In the genomic region with DNA sequence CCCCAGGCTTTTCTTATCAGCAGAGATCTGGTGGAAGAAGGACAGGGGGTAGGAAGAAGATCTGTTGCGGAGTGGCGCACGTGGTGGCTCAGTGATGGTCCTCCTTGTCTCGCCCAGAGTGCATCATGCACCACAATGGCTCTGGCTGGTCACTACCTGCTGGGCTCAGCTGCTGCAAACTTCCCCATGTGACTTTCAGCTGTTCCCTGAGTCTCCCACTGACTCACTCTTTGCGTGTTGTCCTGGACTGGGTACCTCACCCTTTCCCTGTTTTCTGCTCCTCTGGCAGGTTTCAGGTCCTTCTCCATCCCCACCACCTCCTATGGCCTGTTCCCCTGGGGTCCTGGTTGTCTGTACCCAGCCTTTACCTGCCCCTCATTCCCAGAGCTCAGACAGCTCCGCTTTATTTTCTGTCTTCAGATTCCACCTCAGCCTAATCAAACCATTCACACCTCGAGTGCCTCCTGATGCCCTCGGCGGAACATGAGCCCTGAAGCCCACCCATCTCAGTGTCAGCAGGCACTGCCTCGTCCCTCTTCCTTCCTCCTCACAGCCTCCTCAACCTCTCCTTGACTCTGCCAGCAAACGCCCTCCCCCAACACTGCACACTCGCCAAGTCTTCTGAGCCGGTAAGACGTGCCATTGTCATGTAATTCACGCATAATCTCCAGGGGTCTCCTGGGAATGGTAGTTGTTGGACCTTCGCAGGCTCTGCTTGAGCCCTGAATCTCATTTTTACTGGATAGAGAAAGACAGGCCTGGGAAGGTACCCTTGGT, we compare ENCODE assay signal across 13 cellular contexts. TPM values are rescaled to one million over a fixed set of nuclear protein-coding genes. Genes with fewer than 3 reads are reported as not detected.
DNase-seq lines count a peak whose midpoint lies in the region; ATAC-seq and TF ChIP-seq lines count a peak whose summit lies in the region.
"Had no signal": no experiment of that assay in that cellular context is flagged by ENCODE, and none has a peak within 500 bp of the region (broad histone marks: within the 10 kb centered on the region; RNA-seq: fewer than 3 reads in every experiment).

No MANE protein-coding gene starts in this region.

- H3K9me3 ChIP-seq in heart right ventricle (no peaks in the 10 kb centered on the region), Caco-2 (no peaks in the 10 kb centered on the region)

- BruUV-seq in Caco-2 (replicated peaks; lab: Mats Ljungman, UMichigan): no TSS peak

- POLR2A ChIA-PET in RWPE1 (lab: Yijun Ruan, JAX; ENCODE audit: low non-redundant PET) (no interaction called here), Caco-2 (lab: Charles Lee) (interaction anchor here (1.7 kb wide), 1 partner anchor 146 kb away, joined by 4 read pairs; the partner anchor contains the start of gene C12orf57)

- 78% methylated on average over 16 of the region's 16 CpGs for WGBS in heart right ventricle, 2 donors
- 75% methylated on average over 16 of the region's 16 CpGs for WGBS in urinary bladder

- TF ChIP-seq CTCF in heart right ventricle (IDR thresholded peaks at IDR 0.05) (no peak), fibroblast of the aortic adventitia (IDR thresholded peaks at IDR 0.05; ENCODE audit: insufficient read depth, low read length) (no peak), neural crest cell (conservative IDR thresholded peaks at IDR 0.05) (no peak), RWPE1 (conservative IDR thresholded peaks at IDR 0.05; ENCODE audit: low read depth) (no peak), Caco-2 (IDR thresholded peaks at IDR 0.05; ENCODE audit: insufficient read depth in 1 of 2, low read depth in 1 of 2, low read length in 1 of 2, severe bottlenecking in 1 of 2, unreplicated experiment in 1 of 2) (no peak)

- intact Hi-C loops in heart right ventricle (cut with DNase I): loop anchor here in 6 of 10 donors (5.0 to 10.0 kb wide), 6 partner anchors 123 to 168 kb away; partner anchors contain the start of genes C12orf57 (in 3 of the 6) and RNU7-1 (in 3 of the 6)
- intact Hi-C loops in Right ventricle myocardium superior (cut with DNase I): loop anchor here (5.0 kb wide), 1 partner anchor 33 kb away; no protein-coding TSS in a partner anchor
- intact Hi-C loops in Caco-2 (cut with micrococcal nuclease; ENCODE audit: unreplicated experiment): loop anchor here (5.0 kb wide), 2 partner anchors 73 to 128 kb away; partner anchors contain the start of gene LPCAT3

- H3K27me3 Mint-ChIP-seq in neural crest cell (ENCODE audit: low read depth) (peaks cover 2% of the 10 kb centered on the region), Caco-2 (ENCODE audit: insufficient read depth, unreplicated experiment) (no peaks in the 10 kb centered on the region)

- peaks cover 11% of the 10 kb centered on the region for H3K4me1 Mint-ChIP-seq in neural crest cell
- H3K4me1 Mint-ChIP-seq in Caco-2 (ENCODE audit: low read depth, unreplicated experiment): no peaks in the 10 kb centered on the region

- H3K36me3 Mint-ChIP-seq in neural crest cell (ENCODE audit: low read depth): no peaks in the 10 kb centered on the region
- peaks cover 9% of the 10 kb centered on the region for H3K36me3 Mint-ChIP-seq in Caco-2 (ENCODE audit: insufficient read depth, unreplicated experiment)
- H3K36me3 Mint-ChIP-seq: stimulated activated memory B cell treated with anti-CD40 and anti-IgM and Interleukin-4, amounts not matched to agents 10 μg/mL and 1 μg/mL and 100 μg/mL, for 72 hours had no signal

- CTCF ChIA-PET in RWPE1 (lab: Yijun Ruan, JAX): interaction anchor here (1.1 to 1.6 kb wide), 2 partner anchors 19 to 167 kb away, joined by 3 to 7 read pairs; partner anchors contain the start of gene C1RL
- CTCF ChIA-PET in Caco-2 (lab: Charles Lee): interaction anchor here (1.0 to 2.1 kb wide), 5 partner anchors 18 to 146 kb away, joined by 3 to 9 read pairs (median 4); partner anchors contain the start of gene C1S

- H3K4me3 Mint-ChIP-seq in neural crest cell (no peak overlapping the region), Caco-2 (ENCODE audit: unreplicated experiment) (no peak overlapping the region)
- H3K4me3 Mint-ChIP-seq: stimulated activated memory B cell treated with anti-CD40 and anti-IgM and Interleukin-4, amounts not matched to agents 10 μg/mL and 1 μg/mL and 100 μg/mL, for 72 hours had no signal

- peak overlapping the region in 8 of 10 donors; percentile 9 to 84 (median 79) for H3K27ac ChIP-seq in heart right ventricle
- H3K27ac ChIP-seq in urinary bladder (ENCODE audit: low read depth): peak overlapping the region; percentile 59
- H3K27ac ChIP-seq in RWPE1: no peak overlapping the region

- H3K9me3 Mint-ChIP-seq in neural crest cell (no peaks in the 10 kb centered on the region), Caco-2 (ENCODE audit: unreplicated experiment) (no peaks in the 10 kb centered on the region)
- H3K9me3 Mint-ChIP-seq: stimulated activated memory B cell treated with anti-CD40 and anti-IgM and Interleukin-4, amounts not matched to agents 10 μg/mL and 1 μg/mL and 100 μg/mL, for 72 hours had no signal

- H3K4me3 ChIP-seq in heart right ventricle (peak overlapping the region in 8 of 10 donors; percentile 37 to 67 (median 60)), fibroblast of the aortic adventitia (ENCODE audit: low read depth, low read length) (peak overlapping the region; percentile 95), urinary bladder (ENCODE audit: low read depth, low read length) (no peak overlapping the region), Caco-2 (ENCODE audit: low read depth, low read length) (no peak overlapping the region)

- H3K36me3 ChIP-seq in heart right ventricle (peaks cover 0 to 45% (median 4%) of the 10 kb centered on the region in 9 donors), urinary bladder (ENCODE audit: insufficient read depth) (no peaks in the 10 kb centered on the region), Caco-2 (ENCODE audit: control insufficient read depth, insufficient read depth, low read length) (no peaks in the 10 kb centered on the region)

- H3K27me3 ChIP-seq in heart right ventricle (no peaks in the 10 kb centered on the region), Caco-2 (replicated peaks; ENCODE audit: control insufficient read depth, insufficient read depth, low read length) (no peaks in the 10 kb centered on the region)

- ATAC-seq in heart right ventricle (peak in 1 of 8 donors; percentile 18), Right ventricle myocardium superior (ENCODE audit: poor library complexity) (no peak), GM21390 (IDR thresholded peaks at IDR 0.05; ENCODE audit: unreplicated experiment) (no peak)
- ATAC-seq: stimulated activated memory B cell treated with anti-CD40 and anti-IgM and Interleukin-4, amounts not matched to agents 10 μg/mL and 1 μg/mL and 100 μg/mL, for 72 hours had no signal

- H3K4me1 ChIP-seq in heart right ventricle (peaks cover 0 to 26% (median 16%) of the 10 kb centered on the region in 9 donors), urinary bladder (ENCODE audit: insufficient read depth) (no peaks in the 10 kb centered on the region), Caco-2 (peaks cover 5% of the 10 kb centered on the region; the same call in 1 of the 2 replicates)

- DNase-seq in heart right ventricle (no peak), Right ventricle myocardium superior (no peak), fibroblast of the aortic adventitia (ENCODE audit: low read depth) (peak; percentile 30), neural crest cell (ENCODE audit: low read depth, low spot score) (no peak), RWPE1 (ENCODE audit: low spot score) (no peak), Caco-2 (no peak)
- DNase-seq: activated naive CD4-positive, alpha-beta T cell; EL; NCI-H510A treated with DMSO at 0.1 percent for 48 hours had no signal

- H3K27ac Mint-ChIP-seq in neural crest cell (ENCODE audit: unreplicated experiment) (peak overlapping the region; percentile 15), Caco-2 (ENCODE audit: unreplicated experiment) (no peak overlapping the region)
- H3K27ac Mint-ChIP-seq: stimulated activated memory B cell treated with anti-CD40 and anti-IgM and Interleukin-4, amounts not matched to agents 10 μg/mL and 1 μg/mL and 100 μg/mL, for 72 hours had no signal

RNA-seq across cellular contexts. Expression of gene C1R, which starts 1.8 kb away (rescaled TPM):
- total RNA-seq in heart right ventricle (100 to 1,000 TPM in 4 of 10 donors, 10 to 100 TPM in 6; 19.9 to 238 (median 59.0) TPM), Right ventricle myocardium superior (165 TPM), fibroblast of the aortic adventitia (ENCODE audit: low replicate concordance) (237 and 528 TPM in 2 replicates), neural crest cell (4.0 and 5.3 TPM in 2 replicates), urinary bladder (174 TPM), Caco-2 (2022) (3.9 and 4.2 TPM in 2 replicates)
- polyA plus RNA-seq in heart right ventricle (100 to 1,000 TPM in 1 of 2 donors, 10 to 100 TPM in 1; 73.0 to 209 TPM), urinary bladder (1,192 TPM)

RNA-seq across cellular contexts. Expression of gene C1RL, which starts 18.6 kb away (rescaled TPM):
- total RNA-seq in heart right ventricle: 10 to 100 TPM in 3 of 10 donors, 1 to 10 TPM in 7; 4.5 to 24.9 (median 7.5) TPM
- 10 to 100 TPM in 1 of 2 donors, 1 to 10 TPM in 1; 8.3 to 22.3 TPM for polyA plus RNA-seq in heart right ventricle
- total RNA-seq in Right ventricle myocardium superior: 10.7 TPM
- total RNA-seq in fibroblast of the aortic adventitia (ENCODE audit: low replicate concordance): 39.2 and 50.6 TPM in 2 replicates
- 12.8 and 15.3 TPM in 2 replicates for total RNA-seq in neural crest cell
- total RNA-seq in urinary bladder: 20.6 TPM
- 92.2 TPM for polyA plus RNA-seq in urinary bladder
- 38.7 and 40.2 TPM in 2 replicates for total RNA-seq in Caco-2 (2022)

RNA-seq across cellular contexts. Expression of gene C1S, which starts 29.9 kb away (rescaled TPM):
- total RNA-seq in heart right ventricle (100 to 1,000 TPM in 3 of 10 donors, 10 to 100 TPM in 7; 25.1 to 151 (median 51.6) TPM), Right ventricle myocardium superior (142 TPM), fibroblast of the aortic adventitia (ENCODE audit: low replicate concordance) (516 and 790 TPM in 2 replicates), neural crest cell (2.2 and 3.6 TPM in 2 replicates), urinary bladder (196 TPM), Caco-2 (2022) (5.3 and 6.1 TPM in 2 replicates)
- polyA plus RNA-seq in heart right ventricle (10 to 100 TPM; 53.4 to 64.9 TPM), urinary bladder (918 TPM)

RNA-seq across cellular contexts. Expression of gene RBP5, which starts 38.3 kb away (rescaled TPM):
- total RNA-seq in heart right ventricle (1 to 10 TPM in 1 of 10 donors, under 1 TPM in 3, not detected in 6; 0.34 to 3.2 (median 0.56) TPM), Right ventricle myocardium superior (0.46 TPM), fibroblast of the aortic adventitia (ENCODE audit: low replicate concordance) (not detected in 2 replicates), neural crest cell (0.65 and 1.0 TPM in 2 replicates), urinary bladder (2.6 TPM), Caco-2 (2022) (0.86 and 1.8 TPM in 2 replicates)
- polyA plus RNA-seq in heart right ventricle (1 to 10 TPM in 1 of 2 donors, under 1 TPM in 1; 0.66 to 1.8 TPM), urinary bladder (5.9 TPM)
- total RNA-seq: SK-MEL-5 had no signal

RNA-seq across cellular contexts. Expression of gene CLSTN3, which starts 39.8 kb away (rescaled TPM):
- total RNA-seq in heart right ventricle: 10 to 100 TPM in 2 of 10 donors, 1 to 10 TPM in 8; 3.7 to 16.8 (median 6.0) TPM
- polyA plus RNA-seq in heart right ventricle: 1 to 10 TPM; 3.9 to 6.8 TPM
- total RNA-seq in Right ventricle myocardium superior: 3.7 TPM
- 10.9 and 13.6 TPM in 2 replicates for total RNA-seq in fibroblast of the aortic adventitia (ENCODE audit: low replicate concordance)
- 28.2 and 30.4 TPM in 2 replicates for total RNA-seq in neural crest cell
- 16.7 TPM for total RNA-seq in urinary bladder
- polyA plus RNA-seq in urinary bladder: 20.9 TPM
- total RNA-seq in Caco-2 (2022): 40.2 and 44.3 TPM in 2 replicates

Comparison
In these comparisons a context has a peak if more than half of its experiments do, and no peak if none do; other contexts are left out.
1. H3K4me3 ChIP-seq: peak in heart right ventricle (8 of 10) and fibroblast of the aortic adventitia (single experiment); none in urinary bladder (single experiment) and Caco-2 (single experiment).